ENCODE assay signal across 1 cellular context in genomic region chr13:29621401-29621800, GRCh38.
TF ChIP-seq lines count a peak whose summit lies in the region.

No MANE protein-coding gene starts in this region.

TF ChIP-seq in HepG2, 621 proteins besides CTCF, POLR2A, EP300 and RAD21:
- TF ChIP-seq SNAPC2 (CRISPR knock-in tag; IDR thresholded peaks at IDR 0.05) (no peak), REPIN1 (CRISPR knock-in tag; IDR thresholded peaks at IDR 0.05; ENCODE audit: borderline replicate concordance, low read depth) (no peak), CENPT (CRISPR knock-in tag; IDR thresholded peaks at IDR 0.05; ENCODE audit: low read depth) (no peak), NFE2L2 (IDR thresholded peaks at IDR 0.05; ENCODE audit: low read length) (peak; percentile 49; the same call in 1 of the 2 replicates), ZSCAN20 (CRISPR knock-in tag; IDR thresholded peaks at IDR 0.05; ENCODE audit: borderline replicate concordance) (no peak), ZNF605 (CRISPR knock-in tag; IDR thresholded peaks at IDR 0.05) (no peak), MAFK (conservative IDR thresholded peaks at IDR 0.05 in 1 of 2, IDR thresholded peaks at IDR 0.05 in 1 of 2; ENCODE audit: low read length in 2 of 2) (no peak), NFE2 (CRISPR knock-in tag; IDR thresholded peaks at IDR 0.05) (no peak)
